ENCODE assay signal across 15 cellular contexts in genomic region chr20:33697129-33697528, GRCh38. TPM values are rescaled to one million over a fixed set of nuclear protein-coding genes. Genes with fewer than 3 reads are reported as not detected.
DNase-seq lines count a peak whose midpoint lies in the region; ATAC-seq and TF ChIP-seq lines count a peak whose summit lies in the region.
"Had no signal": no experiment of that assay in that cellular context is flagged by ENCODE, and none has a peak within 500 bp of the region (broad histone marks: within the 10 kb centered on the region; RNA-seq: fewer than 3 reads in every experiment).

No MANE protein-coding gene starts in this region.

- ATAC-seq in GM18870 (IDR thresholded peaks at IDR 0.05; ENCODE audit: unreplicated experiment): no peak
- no peak for ATAC-seq in activated naive CD4-positive, alpha-beta T cell treated with anti-CD3 and anti-CD28 coated beads, Interleukin-2, amount 50 U/mL, for 72 hours
- ATAC-seq in HG02852 (IDR thresholded peaks at IDR 0.05; ENCODE audit: unreplicated experiment): no peak
- ATAC-seq: activated CD8-positive, alpha-beta memory T cell treated with anti-CD3 and anti-CD28 coated beads, Interleukin-2, amount 10 ng/mL, durations not matched to agents 7 days and 5 days; GM23338 had no signal

- peak; percentile 2 for DNase-seq in NB4 (ENCODE audit: low read depth)
- peak; percentile 48 to 74 for DNase-seq in cardiac fibroblast (ENCODE audit: low read depth in 2 of 2)
- DNase-seq in hippocampal formation (lab: John Stamatoyannopoulos, UW): peak; percentile 22 to 46
- DNase-seq in tibial artery: peak; percentile 82 to 86
- no peak for DNase-seq in NCI-H345 (lab: John Stamatoyannopoulos, UW)
- no peak for DNase-seq in activated naive CD4-positive, alpha-beta T cell treated with anti-CD3 and anti-CD28 coated beads, Interleukin-2, amount 50 U/mL, for 72 hours (ENCODE audit: low spot score in 2 of 2)
- DNase-seq: activated CD8-positive, alpha-beta memory T cell treated with anti-CD3 and anti-CD28 coated beads, Interleukin-2, amount 10 ng/mL, durations not matched to agents 7 days and 5 days; DMS79; NCI-H748 treated with DMSO at 0.1 percent for 48 hours; stimulated activated CD4-positive, alpha-beta T cell treated with anti-CD3 and anti-CD28 coated beads, Interleukin-15, amount 100 ng/mL, for 24 hours; stimulated activated naive CD4-positive, alpha-beta T cell had no signal

- H3K4me3 ChIP-seq in NB4 (ENCODE audit: low read depth, low read length) (no peak overlapping the region), cardiac fibroblast (replicated peaks in 1 of 2; ENCODE audit: low read depth in 2 of 2, low read length in 2 of 2) (no peak overlapping the region), tibial artery (no peak overlapping the region)
- H3K4me3 ChIP-seq: GM23338 had no signal

- intact Hi-C loops in tibial artery (cut with DNase I; ENCODE audit: low total_unique reads): no loop called here

- no peaks in the 10 kb centered on the region for H3K9me3 Mint-ChIP-seq in activated naive CD4-positive, alpha-beta T cell treated with anti-CD3 and anti-CD28 coated beads, Interleukin-2, amount 50 U/mL, for 72 hours

- no peak for TF ChIP-seq POLR2A in NB4 (IDR thresholded peaks at IDR 0.05; ENCODE audit: extremely low read depth, insufficient read length)

- no peaks in the 10 kb centered on the region for H3K36me3 ChIP-seq in tibial artery

- no peak for TF ChIP-seq CTCF in NB4 (IDR thresholded peaks at IDR 0.05; ENCODE audit: low read depth, low read length)
- TF ChIP-seq CTCF in cardiac fibroblast (IDR thresholded peaks at IDR 0.05; ENCODE audit: low read depth, low read length): no peak
- no peak for TF ChIP-seq CTCF in tibial artery (IDR thresholded peaks at IDR 0.05)

- peaks cover 0 to 5% of the 10 kb centered on the region in 2 donors for H3K36me3 Mint-ChIP-seq in activated naive CD4-positive, alpha-beta T cell treated with anti-CD3 and anti-CD28 coated beads, Interleukin-2, amount 50 U/mL, for 72 hours

- peak overlapping the region; percentile 58 to 70 for H3K27ac ChIP-seq in tibial artery

- no peaks in the 10 kb centered on the region for H3K9me3 ChIP-seq in tibial artery

- peaks cover 0 to 26% (median 17%) of the 10 kb centered on the region in 4 donors for H3K4me1 ChIP-seq in tibial artery

- H3K27me3 ChIP-seq in tibial artery: no peaks in the 10 kb centered on the region

- H3K27ac Mint-ChIP-seq in activated naive CD4-positive, alpha-beta T cell treated with anti-CD3 and anti-CD28 coated beads, Interleukin-2, amount 50 U/mL, for 72 hours: no peak overlapping the region
- H3K27ac Mint-ChIP-seq: activated CD8-positive, alpha-beta memory T cell treated with anti-CD3 and anti-CD28 coated beads, Interleukin-2, amount 10 ng/mL, durations not matched to agents 7 days and 5 days; GM23338; T-helper 1 cell treated with Interleukin-12 subunit alpha and Interleukin-12 subunit beta and Interleukin-4 antibody, amounts not matched to agents 30 μg/mL and 1 μg/mL, for 36 hours had no signal

RNA-seq across cellular contexts. Expression of gene E2F1, which starts 10.9 kb away (rescaled TPM):
- total RNA-seq in activated naive CD4-positive, alpha-beta T cell treated with anti-CD3 and anti-CD28 coated beads, Interleukin-2, amount 50 U/mL, for 72 hours: 10 to 100 TPM; 62.4 to 76.4 TPM

RNA-seq across cellular contexts. Expression of gene NECAB3, which starts 22.9 kb away (rescaled TPM):
- 10 to 100 TPM; 24.5 to 43.0 TPM for total RNA-seq in activated naive CD4-positive, alpha-beta T cell treated with anti-CD3 and anti-CD28 coated beads, Interleukin-2, amount 50 U/mL, for 72 hours

RNA-seq across cellular contexts. Expression of gene PXMP4, which starts 23.0 kb away (rescaled TPM):
- total RNA-seq in activated naive CD4-positive, alpha-beta T cell treated with anti-CD3 and anti-CD28 coated beads, Interleukin-2, amount 50 U/mL, for 72 hours: 10 to 100 TPM; 10.3 to 12.5 TPM

RNA-seq across cellular contexts. Expression of gene ACTL10, which starts 30.4 kb away (rescaled TPM):
- 1 to 10 TPM; 1.2 to 2.4 TPM for total RNA-seq in activated naive CD4-positive, alpha-beta T cell treated with anti-CD3 and anti-CD28 coated beads, Interleukin-2, amount 50 U/mL, for 72 hours

RNA-seq across cellular contexts. Expression of gene ZNF341, which starts 34.7 kb away (rescaled TPM):
- 1 to 10 TPM; 6.3 to 7.2 TPM for total RNA-seq in activated naive CD4-positive, alpha-beta T cell treated with anti-CD3 and anti-CD28 coated beads, Interleukin-2, amount 50 U/mL, for 72 hours

Comparison
In these comparisons a context has a peak if more than half of its experiments do, and no peak if none do; other contexts are left out.
1. DNase-seq: peak in NB4 (single experiment), cardiac fibroblast (2 of 2), hippocampal formation (2 of 2) and tibial artery (2 of 2); none in NCI-H345 (single experiment) and activated naive CD4-positive, alpha-beta T cell treated with anti-CD3 and anti-CD28 coated beads, Interleukin-2, amount 50 U/mL, for 72 hours (0 of 2).